In the genomic region with DNA sequence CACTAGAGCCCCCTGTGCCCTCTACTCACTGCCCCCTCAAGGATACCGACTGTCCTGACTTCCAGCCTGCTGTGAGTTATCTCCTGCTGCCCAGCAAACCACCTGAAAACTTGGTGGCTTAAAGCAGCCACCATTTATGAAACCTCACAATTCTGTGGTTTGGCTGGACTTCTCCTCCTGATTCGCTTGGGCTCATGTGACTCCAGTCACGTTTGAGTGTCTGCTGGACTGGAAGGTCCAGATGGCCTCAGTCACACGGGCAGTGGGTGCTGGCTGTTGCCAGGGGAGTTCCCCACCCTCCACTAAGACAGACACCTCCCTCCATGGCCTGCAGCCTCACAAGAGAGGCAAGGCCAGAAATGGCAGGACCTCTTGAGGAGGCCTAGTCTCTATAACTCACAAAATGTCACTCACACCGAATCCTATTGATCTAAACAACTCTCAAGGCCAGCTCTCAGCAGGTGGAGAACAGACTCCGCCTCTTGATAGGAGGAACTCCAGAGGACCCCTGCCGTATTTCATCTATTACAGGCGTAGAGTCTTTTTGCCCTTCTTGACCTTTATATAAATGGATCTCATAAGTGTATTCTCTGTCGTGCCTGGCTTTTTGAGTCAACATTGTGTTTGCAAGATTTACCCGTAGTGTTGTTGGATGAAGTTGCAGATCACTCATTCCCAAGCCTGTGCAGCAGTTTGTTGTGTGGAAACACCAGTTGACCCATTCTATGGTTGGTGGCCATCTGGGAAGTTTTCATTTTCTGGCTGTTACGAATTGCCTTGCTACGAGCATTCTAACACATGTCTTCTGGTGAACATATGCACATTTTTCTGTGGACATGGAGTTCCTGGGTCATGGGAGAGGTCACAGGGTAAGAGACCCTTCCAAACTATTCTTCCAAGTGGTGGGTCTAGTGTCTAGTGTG, we compare ENCODE assay signal across 1 cellular context.
TF ChIP-seq lines count a peak whose summit lies in the region.

No MANE protein-coding gene starts in this region.

TF ChIP-seq in GM12878, 131 proteins besides CTCF, POLR2A, EP300 and RAD21 (continued from another document and continues in another):
- TF ChIP-seq, protein P1, sequence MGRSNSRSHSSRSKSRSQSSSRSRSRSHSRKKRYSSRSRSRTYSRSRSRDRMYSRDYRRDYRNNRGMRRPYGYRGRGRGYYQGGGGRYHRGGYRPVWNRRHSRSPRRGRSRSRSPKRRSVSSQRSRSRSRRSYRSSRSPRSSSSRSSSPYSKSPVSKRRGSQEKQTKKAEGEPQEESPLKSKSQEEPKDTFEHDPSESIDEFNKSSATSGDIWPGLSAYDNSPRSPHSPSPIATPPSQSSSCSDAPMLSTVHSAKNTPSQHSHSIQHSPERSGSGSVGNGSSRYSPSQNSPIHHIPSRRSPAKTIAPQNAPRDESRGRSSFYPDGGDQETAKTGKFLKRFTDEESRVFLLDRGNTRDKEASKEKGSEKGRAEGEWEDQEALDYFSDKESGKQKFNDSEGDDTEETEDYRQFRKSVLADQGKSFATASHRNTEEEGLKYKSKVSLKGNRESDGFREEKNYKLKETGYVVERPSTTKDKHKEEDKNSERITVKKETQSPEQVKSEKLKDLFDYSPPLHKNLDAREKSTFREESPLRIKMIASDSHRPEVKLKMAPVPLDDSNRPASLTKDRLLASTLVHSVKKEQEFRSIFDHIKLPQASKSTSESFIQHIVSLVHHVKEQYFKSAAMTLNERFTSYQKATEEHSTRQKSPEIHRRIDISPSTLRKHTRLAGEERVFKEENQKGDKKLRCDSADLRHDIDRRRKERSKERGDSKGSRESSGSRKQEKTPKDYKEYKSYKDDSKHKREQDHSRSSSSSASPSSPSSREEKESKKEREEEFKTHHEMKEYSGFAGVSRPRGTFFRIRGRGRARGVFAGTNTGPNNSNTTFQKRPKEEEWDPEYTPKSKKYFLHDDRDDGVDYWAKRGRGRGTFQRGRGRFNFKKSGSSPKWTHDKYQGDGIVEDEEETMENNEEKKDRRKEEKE (IDR thresholded peaks at IDR 0.05) = no peak
- no peak for TF ChIP-seq CEBPB (IDR thresholded peaks at IDR 0.05; ENCODE audit: borderline replicate concordance in 1 of 2, low read depth in 2 of 2, low read length in 2 of 2)
- TF ChIP-seq ASH2L (IDR thresholded peaks at IDR 0.05; ENCODE audit: borderline replicate concordance, low read depth) = no peak
- TF ChIP-seq, protein P2, sequence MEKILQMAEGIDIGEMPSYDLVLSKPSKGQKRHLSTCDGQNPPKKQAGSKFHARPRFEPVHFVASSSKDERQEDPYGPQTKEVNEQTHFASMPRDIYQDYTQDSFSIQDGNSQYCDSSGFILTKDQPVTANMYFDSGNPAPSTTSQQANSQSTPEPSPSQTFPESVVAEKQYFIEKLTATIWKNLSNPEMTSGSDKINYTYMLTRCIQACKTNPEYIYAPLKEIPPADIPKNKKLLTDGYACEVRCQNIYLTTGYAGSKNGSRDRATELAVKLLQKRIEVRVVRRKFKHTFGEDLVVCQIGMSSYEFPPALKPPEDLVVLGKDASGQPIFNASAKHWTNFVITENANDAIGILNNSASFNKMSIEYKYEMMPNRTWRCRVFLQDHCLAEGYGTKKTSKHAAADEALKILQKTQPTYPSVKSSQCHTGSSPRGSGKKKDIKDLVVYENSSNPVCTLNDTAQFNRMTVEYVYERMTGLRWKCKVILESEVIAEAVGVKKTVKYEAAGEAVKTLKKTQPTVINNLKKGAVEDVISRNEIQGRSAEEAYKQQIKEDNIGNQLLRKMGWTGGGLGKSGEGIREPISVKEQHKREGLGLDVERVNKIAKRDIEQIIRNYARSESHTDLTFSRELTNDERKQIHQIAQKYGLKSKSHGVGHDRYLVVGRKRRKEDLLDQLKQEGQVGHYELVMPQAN (conservative IDR thresholded peaks at IDR 0.05) = no peak
- TF ChIP-seq SIN3A (IDR thresholded peaks at IDR 0.05; ENCODE audit: low read depth, low read length) = no peak
- TF ChIP-seq ZNF24 (IDR thresholded peaks at IDR 0.05) = no peak
- TF ChIP-seq TARDBP (IDR thresholded peaks at IDR 0.05; ENCODE audit: borderline replicate concordance) = no peak
- no peak for TF ChIP-seq ZNF217 (IDR thresholded peaks at IDR 0.05)
- TF ChIP-seq, protein P3, sequence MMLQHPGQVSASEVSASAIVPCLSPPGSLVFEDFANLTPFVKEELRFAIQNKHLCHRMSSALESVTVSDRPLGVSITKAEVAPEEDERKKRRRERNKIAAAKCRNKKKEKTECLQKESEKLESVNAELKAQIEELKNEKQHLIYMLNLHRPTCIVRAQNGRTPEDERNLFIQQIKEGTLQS (IDR thresholded peaks at IDR 0.05; ENCODE audit: borderline replicate concordance, extremely low read depth, low read depth, low read length) = no peak
- TF ChIP-seq FOXM1 (IDR thresholded peaks at IDR 0.05; ENCODE audit: low read depth, low read length) = no peak
- no peak for TF ChIP-seq SMARCA5 (IDR thresholded peaks at IDR 0.05)
- TF ChIP-seq CREB1 (IDR thresholded peaks at IDR 0.05; ENCODE audit: low read depth) = no peak
- no peak for TF ChIP-seq TCF7 (IDR thresholded peaks at IDR 0.05; ENCODE audit: borderline replicate concordance)
- TF ChIP-seq MXI1 (IDR thresholded peaks at IDR 0.05; ENCODE audit: low read depth, low read length) = no peak
- TF ChIP-seq SPI1 (IDR thresholded peaks at IDR 0.05; ENCODE audit: borderline replicate concordance, insufficient read depth, low read depth, low read length) = 0 out of 2 replicates have a peak, but pooled peaks have one; percentile 17
- TF ChIP-seq, protein P4, sequence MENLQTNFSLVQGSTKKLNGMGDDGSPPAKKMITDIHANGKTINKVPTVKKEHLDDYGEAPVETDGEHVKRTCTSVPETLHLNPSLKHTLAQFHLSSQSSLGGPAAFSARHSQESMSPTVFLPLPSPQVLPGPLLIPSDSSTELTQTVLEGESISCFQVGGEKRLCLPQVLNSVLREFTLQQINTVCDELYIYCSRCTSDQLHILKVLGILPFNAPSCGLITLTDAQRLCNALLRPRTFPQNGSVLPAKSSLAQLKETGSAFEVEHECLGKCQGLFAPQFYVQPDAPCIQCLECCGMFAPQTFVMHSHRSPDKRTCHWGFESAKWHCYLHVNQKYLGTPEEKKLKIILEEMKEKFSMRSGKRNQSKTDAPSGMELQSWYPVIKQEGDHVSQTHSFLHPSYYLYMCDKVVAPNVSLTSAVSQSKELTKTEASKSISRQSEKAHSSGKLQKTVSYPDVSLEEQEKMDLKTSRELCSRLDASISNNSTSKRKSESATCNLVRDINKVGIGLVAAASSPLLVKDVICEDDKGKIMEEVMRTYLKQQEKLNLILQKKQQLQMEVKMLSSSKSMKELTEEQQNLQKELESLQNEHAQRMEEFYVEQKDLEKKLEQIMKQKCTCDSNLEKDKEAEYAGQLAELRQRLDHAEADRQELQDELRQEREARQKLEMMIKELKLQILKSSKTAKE (IDR thresholded peaks at IDR 0.05; ENCODE audit: low read depth, poor library complexity, severe bottlenecking) = peak; percentile 49
- peak; percentile 55; the same call in 1 of the 2 replicates for TF ChIP-seq TCF12 (IDR thresholded peaks at IDR 0.05; ENCODE audit: low read depth, low read length)
- TF ChIP-seq, protein P5, sequence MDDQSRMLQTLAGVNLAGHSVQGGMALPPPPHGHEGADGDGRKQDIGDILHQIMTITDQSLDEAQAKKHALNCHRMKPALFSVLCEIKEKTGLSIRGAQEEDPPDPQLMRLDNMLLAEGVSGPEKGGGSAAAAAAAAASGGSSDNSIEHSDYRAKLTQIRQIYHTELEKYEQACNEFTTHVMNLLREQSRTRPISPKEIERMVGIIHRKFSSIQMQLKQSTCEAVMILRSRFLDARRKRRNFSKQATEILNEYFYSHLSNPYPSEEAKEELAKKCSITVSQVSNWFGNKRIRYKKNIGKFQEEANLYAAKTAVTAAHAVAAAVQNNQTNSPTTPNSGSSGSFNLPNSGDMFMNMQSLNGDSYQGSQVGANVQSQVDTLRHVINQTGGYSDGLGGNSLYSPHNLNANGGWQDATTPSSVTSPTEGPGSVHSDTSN (IDR thresholded peaks at IDR 0.05; ENCODE audit: insufficient replicate concordance, low read depth, low read length) = peak; percentile 31
- TF ChIP-seq MTA3 (IDR thresholded peaks at IDR 0.05; ENCODE audit: borderline replicate concordance, low read length) = no peak
- TF ChIP-seq, protein P6, sequence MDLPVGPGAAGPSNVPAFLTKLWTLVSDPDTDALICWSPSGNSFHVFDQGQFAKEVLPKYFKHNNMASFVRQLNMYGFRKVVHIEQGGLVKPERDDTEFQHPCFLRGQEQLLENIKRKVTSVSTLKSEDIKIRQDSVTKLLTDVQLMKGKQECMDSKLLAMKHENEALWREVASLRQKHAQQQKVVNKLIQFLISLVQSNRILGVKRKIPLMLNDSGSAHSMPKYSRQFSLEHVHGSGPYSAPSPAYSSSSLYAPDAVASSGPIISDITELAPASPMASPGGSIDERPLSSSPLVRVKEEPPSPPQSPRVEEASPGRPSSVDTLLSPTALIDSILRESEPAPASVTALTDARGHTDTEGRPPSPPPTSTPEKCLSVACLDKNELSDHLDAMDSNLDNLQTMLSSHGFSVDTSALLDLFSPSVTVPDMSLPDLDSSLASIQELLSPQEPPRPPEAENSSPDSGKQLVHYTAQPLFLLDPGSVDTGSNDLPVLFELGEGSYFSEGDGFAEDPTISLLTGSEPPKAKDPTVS (IDR thresholded peaks at IDR 0.05; ENCODE audit: low read depth, low read length) = no peak
- no peak for TF ChIP-seq MYC (IDR thresholded peaks at IDR 0.05; ENCODE audit: insufficient read depth, insufficient read length, insufficient replicate concordance, low read length, severe bottlenecking)
- TF ChIP-seq POLR2AphosphoS2 (IDR thresholded peaks at IDR 0.05; ENCODE audit: low read depth, low read length) = no peak
- TF ChIP-seq ZNF274 (IDR thresholded peaks at IDR 0.05; ENCODE audit: insufficient read depth, insufficient read length) = no peak
- TF ChIP-seq YBX1 (IDR thresholded peaks at IDR 0.05) = no peak
- TF ChIP-seq ESRRA (IDR thresholded peaks at IDR 0.05; ENCODE audit: low read length) = no peak
- no peak for TF ChIP-seq CHD4 (IDR thresholded peaks at IDR 0.05)
- TF ChIP-seq NFXL1 (IDR thresholded peaks at IDR 0.05; ENCODE audit: borderline replicate concordance) = no peak
- no peak for TF ChIP-seq CBFB (IDR thresholded peaks at IDR 0.05; ENCODE audit: low read depth)
- no peak for TF ChIP-seq SREBF1 (IDR thresholded peaks at IDR 0.05; ENCODE audit: low read length)
- no peak for TF ChIP-seq PAX8 (IDR thresholded peaks at IDR 0.05)
- TF ChIP-seq EED (IDR thresholded peaks at IDR 0.05; ENCODE audit: low read depth) = no peak
- TF ChIP-seq, protein P7, sequence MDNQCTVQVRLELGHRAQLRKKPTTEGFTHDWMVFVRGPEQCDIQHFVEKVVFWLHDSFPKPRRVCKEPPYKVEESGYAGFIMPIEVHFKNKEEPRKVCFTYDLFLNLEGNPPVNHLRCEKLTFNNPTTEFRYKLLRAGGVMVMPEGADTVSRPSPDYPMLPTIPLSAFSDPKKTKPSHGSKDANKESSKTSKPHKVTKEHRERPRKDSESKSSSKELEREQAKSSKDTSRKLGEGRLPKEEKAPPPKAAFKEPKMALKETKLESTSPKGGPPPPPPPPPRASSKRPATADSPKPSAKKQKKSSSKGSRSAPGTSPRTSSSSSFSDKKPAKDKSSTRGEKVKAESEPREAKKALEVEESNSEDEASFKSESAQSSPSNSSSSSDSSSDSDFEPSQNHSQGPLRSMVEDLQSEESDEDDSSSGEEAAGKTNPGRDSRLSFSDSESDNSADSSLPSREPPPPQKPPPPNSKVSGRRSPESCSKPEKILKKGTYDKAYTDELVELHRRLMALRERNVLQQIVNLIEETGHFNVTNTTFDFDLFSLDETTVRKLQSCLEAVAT (IDR thresholded peaks at IDR 0.05) = peak; percentile 46; the same call in 1 of the 2 replicates
- no peak for TF ChIP-seq SUPT20H (IDR thresholded peaks at IDR 0.05; ENCODE audit: borderline replicate concordance, control insufficient read depth, low read depth, low read length)
- TF ChIP-seq ZSCAN29 (IDR thresholded peaks at IDR 0.05) = no peak
- TF ChIP-seq, protein P8, sequence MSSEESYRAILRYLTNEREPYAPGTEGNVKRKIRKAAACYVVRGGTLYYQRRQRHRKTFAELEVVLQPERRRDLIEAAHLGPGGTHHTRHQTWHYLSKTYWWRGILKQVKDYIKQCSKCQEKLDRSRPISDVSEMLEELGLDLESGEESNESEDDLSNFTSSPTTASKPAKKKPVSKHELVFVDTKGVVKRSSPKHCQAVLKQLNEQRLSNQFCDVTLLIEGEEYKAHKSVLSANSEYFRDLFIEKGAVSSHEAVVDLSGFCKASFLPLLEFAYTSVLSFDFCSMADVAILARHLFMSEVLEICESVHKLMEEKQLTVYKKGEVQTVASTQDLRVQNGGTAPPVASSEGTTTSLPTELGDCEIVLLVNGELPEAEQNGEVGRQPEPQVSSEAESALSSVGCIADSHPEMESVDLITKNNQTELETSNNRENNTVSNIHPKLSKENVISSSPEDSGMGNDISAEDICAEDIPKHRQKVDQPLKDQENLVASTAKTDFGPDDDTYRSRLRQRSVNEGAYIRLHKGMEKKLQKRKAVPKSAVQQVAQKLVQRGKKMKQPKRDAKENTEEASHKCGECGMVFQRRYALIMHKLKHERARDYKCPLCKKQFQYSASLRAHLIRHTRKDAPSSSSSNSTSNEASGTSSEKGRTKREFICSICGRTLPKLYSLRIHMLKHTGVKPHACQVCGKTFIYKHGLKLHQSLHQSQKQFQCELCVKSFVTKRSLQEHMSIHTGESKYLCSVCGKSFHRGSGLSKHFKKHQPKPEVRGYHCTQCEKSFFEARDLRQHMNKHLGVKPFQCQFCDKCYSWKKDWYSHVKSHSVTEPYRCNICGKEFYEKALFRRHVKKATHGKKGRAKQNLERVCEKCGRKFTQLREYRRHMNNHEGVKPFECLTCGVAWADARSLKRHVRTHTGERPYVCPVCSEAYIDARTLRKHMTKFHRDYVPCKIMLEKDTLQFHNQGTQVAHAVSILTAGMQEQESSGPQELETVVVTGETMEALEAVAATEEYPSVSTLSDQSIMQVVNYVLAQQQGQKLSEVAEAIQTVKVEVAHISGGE (CRISPR knock-in tag; IDR thresholded peaks at IDR 0.05) = no peak
- TF ChIP-seq, protein P9, sequence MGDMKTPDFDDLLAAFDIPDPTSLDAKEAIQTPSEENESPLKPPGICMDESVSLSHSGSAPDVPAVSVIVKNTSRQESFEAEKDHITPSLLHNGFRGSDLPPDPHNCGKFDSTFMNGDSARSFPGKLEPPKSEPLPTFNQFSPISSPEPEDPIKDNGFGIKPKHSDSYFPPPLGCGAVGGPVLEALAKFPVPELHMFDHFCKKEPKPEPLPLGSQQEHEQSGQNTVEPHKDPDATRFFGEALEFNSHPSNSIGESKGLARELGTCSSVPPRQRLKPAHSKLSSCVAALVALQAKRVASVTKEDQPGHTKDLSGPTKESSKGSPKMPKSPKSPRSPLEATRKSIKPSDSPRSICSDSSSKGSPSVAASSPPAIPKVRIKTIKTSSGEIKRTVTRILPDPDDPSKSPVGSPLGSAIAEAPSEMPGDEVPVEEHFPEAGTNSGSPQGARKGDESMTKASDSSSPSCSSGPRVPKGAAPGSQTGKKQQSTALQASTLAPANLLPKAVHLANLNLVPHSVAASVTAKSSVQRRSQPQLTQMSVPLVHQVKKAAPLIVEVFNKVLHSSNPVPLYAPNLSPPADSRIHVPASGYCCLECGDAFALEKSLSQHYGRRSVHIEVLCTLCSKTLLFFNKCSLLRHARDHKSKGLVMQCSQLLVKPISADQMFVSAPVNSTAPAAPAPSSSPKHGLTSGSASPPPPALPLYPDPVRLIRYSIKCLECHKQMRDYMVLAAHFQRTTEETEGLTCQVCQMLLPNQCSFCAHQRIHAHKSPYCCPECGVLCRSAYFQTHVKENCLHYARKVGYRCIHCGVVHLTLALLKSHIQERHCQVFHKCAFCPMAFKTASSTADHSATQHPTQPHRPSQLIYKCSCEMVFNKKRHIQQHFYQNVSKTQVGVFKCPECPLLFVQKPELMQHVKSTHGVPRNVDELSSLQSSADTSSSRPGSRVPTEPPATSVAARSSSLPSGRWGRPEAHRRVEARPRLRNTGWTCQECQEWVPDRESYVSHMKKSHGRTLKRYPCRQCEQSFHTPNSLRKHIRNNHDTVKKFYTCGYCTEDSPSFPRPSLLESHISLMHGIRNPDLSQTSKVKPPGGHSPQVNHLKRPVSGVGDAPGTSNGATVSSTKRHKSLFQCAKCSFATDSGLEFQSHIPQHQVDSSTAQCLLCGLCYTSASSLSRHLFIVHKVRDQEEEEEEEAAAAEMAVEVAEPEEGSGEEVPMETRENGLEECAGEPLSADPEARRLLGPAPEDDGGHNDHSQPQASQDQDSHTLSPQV (IDR thresholded peaks at IDR 0.05) = no peak
- no peak for TF ChIP-seq CREM (IDR thresholded peaks at IDR 0.05; ENCODE audit: low read depth)
